ENCODE assay signal across 1 cellular context in the genomic region with DNA sequence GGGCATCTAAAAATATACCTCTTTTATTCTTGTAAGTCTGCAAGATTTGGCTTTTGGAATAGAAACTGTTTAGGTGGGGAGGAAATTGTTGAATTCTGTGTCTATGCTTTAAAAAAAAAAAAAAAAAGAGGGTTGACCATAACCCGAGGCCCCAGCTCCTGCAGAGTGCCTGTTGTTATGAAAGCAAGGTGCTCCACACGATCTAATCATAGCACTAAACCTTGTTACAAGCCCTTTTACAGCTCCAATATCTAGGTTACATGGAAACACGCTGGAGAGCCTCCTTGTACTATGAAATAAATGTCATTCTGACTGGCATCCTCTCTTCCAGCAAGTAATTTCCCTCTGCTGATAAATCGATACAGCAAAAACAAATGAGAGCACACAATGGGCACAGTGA.
TF ChIP-seq lines count a peak whose summit lies in the region.

No MANE protein-coding gene starts in this region.

TF ChIP-seq in SK-N-SH treated with all-trans-retinoic acid at 6 μM for 48 hours, 23 proteins besides CTCF, POLR2A, EP300 and RAD21 (continued from another document):
- TF ChIP-seq BACH2 (CRISPR knock-in tag; IDR thresholded peaks at IDR 0.05; ENCODE audit: borderline replicate concordance) (no peak), TOX (CRISPR knock-in tag; IDR thresholded peaks at IDR 0.05; ENCODE audit: borderline replicate concordance) (no peak), CSDC2 (CRISPR knock-in tag; IDR thresholded peaks at IDR 0.05) (no peak)
